ENCODE assay signal across 16 cellular contexts in the genomic region with DNA sequence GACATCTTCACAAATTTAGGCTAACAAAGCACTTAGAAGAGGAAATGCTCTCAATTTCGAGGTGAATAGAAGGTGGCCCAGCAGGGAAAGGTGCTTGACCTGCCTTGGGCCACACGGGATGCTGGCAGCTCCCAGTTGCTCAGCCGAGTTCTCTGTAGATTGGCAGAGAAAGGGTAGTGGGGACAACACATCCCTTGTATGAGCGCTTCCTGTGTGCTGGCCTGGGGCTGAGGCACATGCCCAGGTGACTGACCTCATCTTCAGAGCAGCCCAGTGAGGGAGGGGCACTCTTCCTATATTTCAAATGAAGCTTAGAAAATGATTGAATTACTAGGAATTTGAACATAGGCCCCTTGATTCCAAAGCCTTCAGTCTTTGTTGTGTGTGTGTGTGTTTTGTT. TPM values are rescaled to one million over a fixed set of nuclear protein-coding genes. Genes with fewer than 3 reads are reported as not detected.
DNase-seq lines count a peak whose midpoint lies in the region; ATAC-seq and TF ChIP-seq lines count a peak whose summit lies in the region.
"Had no signal": no experiment of that assay in that cellular context is flagged by ENCODE, and none has a peak within 500 bp of the region (broad histone marks: within the 10 kb centered on the region; RNA-seq: fewer than 3 reads in every experiment).

No MANE protein-coding gene starts in this region.

- H3K79me1 ChIP-seq in mesenchymal stem cell (replicated peaks; ENCODE audit: low read length, poor library complexity, severe bottlenecking), result peaks cover 13% of the 10 kb centered on the region

- no peaks in the 10 kb centered on the region for H3K9me3 ChIP-seq in right atrium auricular region
- no peaks in the 10 kb centered on the region for H3K9me3 ChIP-seq in mesenchymal stem cell (ENCODE audit: control insufficient read depth, low read length)
- H3K9me3 ChIP-seq: SJCRH30 had no signal

- H3K14ac ChIP-seq in mesenchymal stem cell (ENCODE audit: low read length in 2 of 2), result no peak overlapping the region

- TF ChIP-seq CTCF in right atrium auricular region (IDR thresholded peaks at IDR 0.05), result no peak
- no peak for TF ChIP-seq CTCF in RWPE1 (conservative IDR thresholded peaks at IDR 0.05; ENCODE audit: low read depth)
- no peak for TF ChIP-seq CTCF in omental fat pad (IDR thresholded peaks at IDR 0.05)

- DNase-seq in right atrium auricular region (ENCODE audit: low spot score), result no peak
- DNase-seq in cardiac septum (ENCODE audit: low spot score), result no peak
- no peak for DNase-seq in RWPE1 (ENCODE audit: low spot score)
- no peak for DNase-seq in mesenchymal stem cell
- DNase-seq in omental fat pad (ENCODE audit: low spot score), result no peak
- DNase-seq in retina, result no peak
- DNase-seq: AML-193; GOT3; NCI-H1105; NCI-H2081 treated with DMSO at 0.1 percent for 48 hours; NK-92 treated with Interleukin-12 subunit alpha and Interleukin-12 subunit beta, amount 100 ng/mL, for 24 hours; SJCRH30 had no signal

- H2BK120ac ChIP-seq in mesenchymal stem cell (ENCODE audit: low read depth, low read length), result no peak overlapping the region

- no peak overlapping the region for H3K23ac ChIP-seq in mesenchymal stem cell (ENCODE audit: low read length in 2 of 2)

- no peak overlapping the region for H2BK12ac ChIP-seq in mesenchymal stem cell (ENCODE audit: low read length in 2 of 2)

- H2BK15ac ChIP-seq in mesenchymal stem cell (ENCODE audit: low read depth, poor library complexity, severe bottlenecking), result no peak overlapping the region

- 81% methylated on average over 4 of the region's 4 CpGs for WGBS in mesenchymal stem cell

- no peak overlapping the region for H4K91ac ChIP-seq in mesenchymal stem cell (ENCODE audit: low read length)

- H3K18ac ChIP-seq in mesenchymal stem cell (ENCODE audit: low read depth in 1 of 2, low read length in 2 of 2), result no peak overlapping the region

- intact Hi-C loops in cardiac septum (cut with DNase I), result no loop called here

- H3K4me3 ChIP-seq in right atrium auricular region (no peak overlapping the region), mesenchymal stem cell (ENCODE audit: insufficient read depth in 1 of 2, low read depth in 1 of 2, low read length in 2 of 2) (no peak overlapping the region)
- H3K4me3 ChIP-seq: K562, SJCRH30 had no signal

- POLR2A ChIA-PET in RWPE1 (lab: Yijun Ruan, JAX; ENCODE audit: low non-redundant PET), result interaction anchor here (2.0 kb wide), 1 partner anchor 20 kb away, joined by 6 read pairs; the partner anchor contains the start of gene BAG3

- H4K8ac ChIP-seq in mesenchymal stem cell (ENCODE audit: low read length), result no peak overlapping the region

- H3K4me2 ChIP-seq in mesenchymal stem cell (ENCODE audit: low read length, poor library complexity, severe bottlenecking), result no peak overlapping the region

- H2AFZ ChIP-seq in mesenchymal stem cell (ENCODE audit: low read depth, low read length), result no peak overlapping the region

- H3K27me3 ChIP-seq in right atrium auricular region (no peaks in the 10 kb centered on the region), mesenchymal stem cell (ENCODE audit: control insufficient read depth in 1 of 2, insufficient read depth in 1 of 2, low read length in 2 of 2) (no peaks in the 10 kb centered on the region)
- H3K27me3 ChIP-seq: SJCRH30 had no signal

- H3K36me3 ChIP-seq in right atrium auricular region, result peaks cover 63% of the 10 kb centered on the region
- H3K36me3 ChIP-seq in mesenchymal stem cell (ENCODE audit: control insufficient read depth in 1 of 2, insufficient read depth in 2 of 2, low read depth in 1 of 2, low read length in 2 of 2), result peaks cover 40 to 59% of the 10 kb centered on the region in 2 experiments

- H2AK5ac ChIP-seq in mesenchymal stem cell (ENCODE audit: low read length, severe bottlenecking), result peak overlapping the region; percentile 47

- no peak overlapping the region for H3K9ac ChIP-seq in mesenchymal stem cell (ENCODE audit: low read length)

- no peak overlapping the region for H2BK5ac ChIP-seq in mesenchymal stem cell (ENCODE audit: low read depth, low read length, poor library complexity, severe bottlenecking)

- no peak for ATAC-seq in omental fat pad (ENCODE audit: low FRiP score)
- no peak for ATAC-seq in HG03457 (IDR thresholded peaks at IDR 0.05; ENCODE audit: unreplicated experiment)
- ATAC-seq: HCT116, K562 had no signal

- peaks cover 0 to 60% of the 10 kb centered on the region in 2 donors for H3K4me1 ChIP-seq in right atrium auricular region
- peaks cover 49% of the 10 kb centered on the region for H3K4me1 ChIP-seq in mesenchymal stem cell (ENCODE audit: control insufficient read depth, insufficient read depth, low read depth, low read length)

- CTCF ChIA-PET in RWPE1 (lab: Yijun Ruan, JAX), result no interaction called here

- H3K4ac ChIP-seq in mesenchymal stem cell (ENCODE audit: low read depth in 1 of 2, low read length in 2 of 2), result no peak overlapping the region

- peak overlapping the region; percentile 82 to 87 for H3K27ac ChIP-seq in right atrium auricular region
- H3K27ac ChIP-seq in RWPE1, result peak overlapping the region; percentile 99
- no peak overlapping the region for H3K27ac ChIP-seq in mesenchymal stem cell (ENCODE audit: low read length, poor library complexity, severe bottlenecking)
- H3K27ac ChIP-seq: C4-2B, SJCRH30 had no signal

RNA-seq across cellular contexts. Expression of gene BAG3, which starts 20.2 kb away (rescaled TPM):
- 100 to 1,000 TPM; 126 to 152 TPM for total RNA-seq in right atrium auricular region
- total RNA-seq in cardiac septum, result 172 TPM
- 66.0 TPM for polyA plus RNA-seq in mesenchymal stem cell (2013, experiment 1 of 2)
- 65.0 TPM for polyA plus RNA-seq in mesenchymal stem cell (2013, experiment 2 of 2)
- 10 to 100 TPM; 16.1 to 98.0 (median 58.8) TPM for total RNA-seq in omental fat pad

RNA-seq across cellular contexts. Expression of gene INPP5F, which starts 54.5 kb away (rescaled TPM):
- total RNA-seq in right atrium auricular region, result 1 to 10 TPM; 3.9 to 6.2 TPM
- 20.2 TPM for total RNA-seq in cardiac septum
- 24.1 TPM for polyA plus RNA-seq in mesenchymal stem cell (2013, experiment 1 of 2)
- 25.7 TPM for polyA plus RNA-seq in mesenchymal stem cell (2013, experiment 2 of 2)
- 10 to 100 TPM in 3 of 4 donors, 1 to 10 TPM in 1; 7.8 to 19.8 (median 12.3) TPM for total RNA-seq in omental fat pad
